Comparison of ENCODE assay signal across 8 cellular contexts in genomic region chr2:233976690-233977294, GRCh38. TPM values are rescaled to one million over a fixed set of nuclear protein-coding genes. Genes with fewer than 3 reads are reported as not detected.
DNase-seq lines count a peak whose midpoint lies in the region; ATAC-seq and TF ChIP-seq lines count a peak whose summit lies in the region.

No MANE protein-coding gene starts in this region.

- TF ChIP-seq CTCF in BJ (IDR thresholded peaks at IDR 0.05; ENCODE audit: insufficient read depth, low read depth, low read length), result peak; percentile 50
- peak; percentile 40 for TF ChIP-seq CTCF in GM12873 (IDR thresholded peaks at IDR 0.05; ENCODE audit: insufficient read depth, low read depth, low read length, missing control alignments)

- POLR2A ChIA-PET in BJ (lab: Charles Lee), result no interaction called here

- H3K27me3 ChIP-seq in BJ (ENCODE audit: control insufficient read depth, insufficient read depth, low read length), result no peaks in the 10 kb centered on the region

- no peak for DNase-seq in BJ (ENCODE audit: low read depth)
- DNase-seq in NCI-H526 (lab: John Stamatoyannopoulos, UW), result peak; percentile 49 to 72
- DNase-seq in central memory CD4-positive, alpha-beta T cell, result peak; percentile 58
- peak; percentile 52 to 68 for DNase-seq in lung microvascular endothelial cell (ENCODE audit: low read depth in 2 of 2)
- DNase-seq in GF-D8 (lab: John Stamatoyannopoulos, UW), result no peak

- no peak overlapping the region for H3K4me3 ChIP-seq in BJ (ENCODE audit: low read depth, low read length)

- no peaks in the 10 kb centered on the region for H3K36me3 ChIP-seq in BJ (ENCODE audit: control insufficient read depth, insufficient read depth, low read length)

- ATAC-seq in GM18520 (IDR thresholded peaks at IDR 0.05; ENCODE audit: unreplicated experiment), result no peak
- ATAC-seq in HG02870 (IDR thresholded peaks at IDR 0.05; ENCODE audit: unreplicated experiment), result no peak

- CTCF ChIA-PET in BJ (lab: Yijun Ruan, JAX), result interaction anchor here (1.0 to 5.1 kb wide), 7 partner anchors 10 to 952 kb away, joined by 3 to 32 read pairs (median 5); no protein-coding TSS in a partner anchor

RNA-seq across cellular contexts. Expression of gene TRPM8, which starts 59.6 kb away (rescaled TPM):
- polyA plus RNA-seq in BJ (2011; rRNA removed), result not detected in 2 replicates
- not detected in 2 replicates for polyA minus RNA-seq in BJ (2011; rRNA and poly(A)+ RNA removed)
- not detected in 2 replicates for total RNA-seq in lung microvascular endothelial cell

Comparison
In these comparisons a context has a peak if more than half of its experiments do, and no peak if none do; other contexts are left out.
1. DNase-seq: peak in NCI-H526 (2 of 2), central memory CD4-positive, alpha-beta T cell (single experiment) and lung microvascular endothelial cell (2 of 2); none in BJ (single experiment) and GF-D8 (single experiment).